In the genomic region with DNA sequence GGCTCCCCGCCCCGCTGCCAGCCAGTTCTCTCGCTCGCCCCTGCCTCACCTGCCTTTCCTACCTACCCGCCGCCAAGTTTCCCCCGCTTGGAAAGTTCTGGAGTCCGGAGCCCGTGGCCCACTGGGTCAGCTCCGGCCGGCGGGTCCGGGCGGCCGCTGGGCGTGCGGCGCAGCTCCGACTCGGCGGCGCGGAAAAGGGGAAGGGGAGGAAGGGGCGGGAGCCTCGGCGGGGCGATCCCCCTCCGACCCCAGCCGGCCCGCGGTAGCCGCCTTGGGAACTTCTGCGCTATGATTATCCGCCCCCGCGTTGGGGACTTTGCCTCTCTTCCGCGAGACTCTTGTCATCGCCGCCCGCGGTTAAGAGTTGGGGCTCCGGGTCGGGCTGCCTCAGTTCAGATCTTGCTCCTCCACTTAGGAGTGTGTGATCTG, we compare ENCODE assay signal across 9 cellular contexts.
DNase-seq lines count a peak whose midpoint lies in the region; ATAC-seq and TF ChIP-seq lines count a peak whose summit lies in the region.
"Had no signal": no experiment of that assay in that cellular context is flagged by ENCODE, and none has a peak within 500 bp of the region (broad histone marks: within the 10 kb centered on the region; RNA-seq: fewer than 3 reads in every experiment).

No MANE protein-coding gene starts in this region.

- H3K4me3 ChIP-seq in adipocyte (ENCODE audit: low read length) = peak overlapping the region; percentile 83
- H3K4me3 ChIP-seq in iPS-20b (ENCODE audit: low read length) = peak overlapping the region; percentile 81

- no peaks in the 10 kb centered on the region for H3K36me3 ChIP-seq in adipocyte (ENCODE audit: control insufficient read depth, insufficient read depth, low read length, severe bottlenecking)
- no peaks in the 10 kb centered on the region for H3K36me3 ChIP-seq in iPS-20b (ENCODE audit: insufficient read depth, low read depth, low read length)

- H3K27me3 ChIP-seq in adipocyte (replicated peaks; ENCODE audit: control insufficient read depth, insufficient read depth, low read length) = peaks cover 29% of the 10 kb centered on the region
- H3K27me3 ChIP-seq in iPS-20b (ENCODE audit: insufficient read depth, low read length) = peaks cover 82% of the 10 kb centered on the region

- H3K9me3 ChIP-seq in adipocyte (ENCODE audit: control insufficient read depth, low read length) (no peaks in the 10 kb centered on the region), iPS-20b (ENCODE audit: insufficient read depth, low read depth, low read length) (no peaks in the 10 kb centered on the region)

- peaks cover 7% of the 10 kb centered on the region for H3K4me1 ChIP-seq in adipocyte (ENCODE audit: control insufficient read depth, insufficient read depth, low read length)
- peaks cover 17% of the 10 kb centered on the region; the same call in 1 of the 2 replicates for H3K4me1 ChIP-seq in iPS-20b (ENCODE audit: insufficient read depth, low read length)

- H3K27ac ChIP-seq in iPS-20b (ENCODE audit: low read length) = no peak overlapping the region
- H3K27ac ChIP-seq: epithelial cell of prostate had no signal

- H3K9ac ChIP-seq in adipocyte (ENCODE audit: low read length) = peak overlapping the region; percentile 46
- no peak overlapping the region; the same call in 1 of the 2 replicates for H3K9ac ChIP-seq in iPS-20b (ENCODE audit: low read depth, low read length)

- DNase-seq in adipocyte (ENCODE audit: low read depth) (peak; percentile 20), DMS114 treated with DMSO at 0.1 percent for 48 hours (lab: John Stamatoyannopoulos, UW; ENCODE audit: unreplicated experiment) (no peak), inferior parietal cortex (ENCODE audit: extremely low spot score) (no peak)
- peak; percentile 44 to 69 for DNase-seq in stimulated activated CD4-positive, alpha-beta T cell treated with anti-CD3 and anti-CD28 coated beads, Interleukin-15, amount 100 ng/mL, for 48 hours (ENCODE audit: low read depth in 2 of 2)

- ATAC-seq in GM18868 (IDR thresholded peaks at IDR 0.05; ENCODE audit: unreplicated experiment) (peak; percentile 22), HG03025 (IDR thresholded peaks at IDR 0.05; ENCODE audit: low FRiP score, unreplicated experiment) (peak; percentile 25), SK-N-SH treated with all-trans-retinoic acid at 6 μM for 48 hours (peak; percentile 7; the same call in 2 of the 3 replicates)

TF ChIP-seq in SK-N-SH treated with all-trans-retinoic acid at 6 μM for 48 hours, 23 proteins besides CTCF, POLR2A, EP300 and RAD21:
- TF ChIP-seq ZFP3 (CRISPR knock-in tag; IDR thresholded peaks at IDR 0.05) = no peak
- no peak for TF ChIP-seq BACH2 (CRISPR knock-in tag; IDR thresholded peaks at IDR 0.05; ENCODE audit: borderline replicate concordance)
- no peak for TF ChIP-seq PPARA (CRISPR knock-in tag; IDR thresholded peaks at IDR 0.05; ENCODE audit: borderline replicate concordance)
- TF ChIP-seq, protein P1, sequence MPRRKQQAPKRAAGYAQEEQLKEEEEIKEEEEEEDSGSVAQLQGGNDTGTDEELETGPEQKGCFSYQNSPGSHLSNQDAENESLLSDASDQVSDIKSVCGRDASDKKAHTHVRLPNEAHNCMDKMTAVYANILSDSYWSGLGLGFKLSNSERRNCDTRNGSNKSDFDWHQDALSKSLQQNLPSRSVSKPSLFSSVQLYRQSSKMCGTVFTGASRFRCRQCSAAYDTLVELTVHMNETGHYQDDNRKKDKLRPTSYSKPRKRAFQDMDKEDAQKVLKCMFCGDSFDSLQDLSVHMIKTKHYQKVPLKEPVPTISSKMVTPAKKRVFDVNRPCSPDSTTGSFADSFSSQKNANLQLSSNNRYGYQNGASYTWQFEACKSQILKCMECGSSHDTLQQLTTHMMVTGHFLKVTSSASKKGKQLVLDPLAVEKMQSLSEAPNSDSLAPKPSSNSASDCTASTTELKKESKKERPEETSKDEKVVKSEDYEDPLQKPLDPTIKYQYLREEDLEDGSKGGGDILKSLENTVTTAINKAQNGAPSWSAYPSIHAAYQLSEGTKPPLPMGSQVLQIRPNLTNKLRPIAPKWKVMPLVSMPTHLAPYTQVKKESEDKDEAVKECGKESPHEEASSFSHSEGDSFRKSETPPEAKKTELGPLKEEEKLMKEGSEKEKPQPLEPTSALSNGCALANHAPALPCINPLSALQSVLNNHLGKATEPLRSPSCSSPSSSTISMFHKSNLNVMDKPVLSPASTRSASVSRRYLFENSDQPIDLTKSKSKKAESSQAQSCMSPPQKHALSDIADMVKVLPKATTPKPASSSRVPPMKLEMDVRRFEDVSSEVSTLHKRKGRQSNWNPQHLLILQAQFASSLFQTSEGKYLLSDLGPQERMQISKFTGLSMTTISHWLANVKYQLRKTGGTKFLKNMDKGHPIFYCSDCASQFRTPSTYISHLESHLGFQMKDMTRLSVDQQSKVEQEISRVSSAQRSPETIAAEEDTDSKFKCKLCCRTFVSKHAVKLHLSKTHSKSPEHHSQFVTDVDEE (CRISPR knock-in tag; IDR thresholded peaks at IDR 0.05) = no peak

Comparison
In these comparisons a context has a peak if more than half of its experiments do, and no peak if none do; other contexts are left out.
1. DNase-seq: peak in adipocyte (single experiment) and stimulated activated CD4-positive, alpha-beta T cell treated with anti-CD3 and anti-CD28 coated beads, Interleukin-15, amount 100 ng/mL, for 48 hours (2 of 2); none in DMS114 treated with DMSO at 0.1 percent for 48 hours (single experiment) and inferior parietal cortex (single experiment).
2. Peak in every context shown above with its lines, with median percentiles within 50 percentile points of each other: ATAC-seq.